ENCODE assay signal across 1 cellular context in the genomic region with DNA sequence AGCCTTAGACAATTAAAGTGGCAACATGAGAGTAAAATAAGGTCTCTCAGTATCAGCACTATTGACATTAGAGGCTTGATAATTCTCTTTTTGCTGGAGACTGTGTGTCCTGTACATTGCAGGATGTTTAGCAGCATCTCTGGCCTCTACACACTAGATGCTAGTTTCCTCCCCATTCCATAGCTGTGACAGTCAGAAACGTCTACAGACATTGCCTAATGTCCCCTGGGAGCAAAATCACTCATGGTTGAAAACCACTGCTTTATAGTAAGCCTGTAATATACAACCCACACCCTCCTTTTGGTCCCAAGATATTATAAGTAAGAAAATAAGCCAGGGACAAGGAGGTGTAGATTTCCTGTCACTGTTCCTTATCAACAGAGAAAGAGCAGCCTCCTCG.
TF ChIP-seq lines count a peak whose summit lies in the region.

No MANE protein-coding gene starts in this region.

TF ChIP-seq in WTC11, 78 proteins besides CTCF, POLR2A, EP300 and RAD21 (continued from another document):
- TF ChIP-seq IRF1 (CRISPR knock-in tag; IDR thresholded peaks at IDR 0.05): no peak
- TF ChIP-seq SMAD4 (CRISPR knock-in tag; IDR thresholded peaks at IDR 0.05): no peak
- TF ChIP-seq, protein P1, sequence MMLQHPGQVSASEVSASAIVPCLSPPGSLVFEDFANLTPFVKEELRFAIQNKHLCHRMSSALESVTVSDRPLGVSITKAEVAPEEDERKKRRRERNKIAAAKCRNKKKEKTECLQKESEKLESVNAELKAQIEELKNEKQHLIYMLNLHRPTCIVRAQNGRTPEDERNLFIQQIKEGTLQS (CRISPR knock-in tag; conservative IDR thresholded peaks at IDR 0.05): no peak
TF ChIP-seq in WTC11: peak in this region for 0.
